ENCODE assay signal across 14 cellular contexts in genomic region chr4:102321260-102321991, GRCh38. TPM values are rescaled to one million over a fixed set of nuclear protein-coding genes. Genes with fewer than 3 reads are reported as not detected.
DNase-seq lines count a peak whose midpoint lies in the region; ATAC-seq, FAIRE-seq and TF ChIP-seq lines count a peak whose summit lies in the region.
"Had no signal": no experiment of that assay in that cellular context is flagged by ENCODE, and none has a peak within 500 bp of the region (broad histone marks: within the 10 kb centered on the region; RNA-seq: fewer than 3 reads in every experiment).

No MANE protein-coding gene starts in this region.

- no peak overlapping the region for H3K23ac ChIP-seq in H1 (ENCODE audit: insufficient read length)

- H3K4me2 ChIP-seq in H1 (ENCODE audit: insufficient read depth in 1 of 2, low read depth in 2 of 2, low read length in 2 of 2), result peak overlapping the region; percentile 6 to 17; a peak in 2 of 4 replicates

- TF ChIP-seq POLR2A in GM18505 (IDR thresholded peaks at IDR 0.05; ENCODE audit: borderline replicate concordance, extremely low read depth, insufficient read depth, insufficient read length) (no peak), H1 (IDR thresholded peaks at IDR 0.05; ENCODE audit: control extremely low read depth in 1 of 2, low read depth in 2 of 2, low read length in 2 of 2) (no peak), heart left ventricle (IDR thresholded peaks at IDR 0.05) (no peak)

- CTCF ChIA-PET in H1 (lab: Charles Lee; ENCODE audit: partially characterized antibody), result interaction anchor here (0.9 to 2.2 kb wide), 10 partner anchors 11 to 761 kb away, joined by 3 to 12 read pairs (median 6); partner anchors contain the start of gene SLC39A8

- H3K9me3 ChIP-seq in H1 (ENCODE audit: insufficient read depth in 2 of 2, low read depth in 1 of 2, low read length in 1 of 2), result no peaks in the 10 kb centered on the region
- H3K9me3 ChIP-seq in heart left ventricle, result no peaks in the 10 kb centered on the region
- H3K9me3 ChIP-seq: prostate gland had no signal

- H3K36me3 ChIP-seq in H1 (ENCODE audit: control insufficient read depth in 2 of 4, insufficient read depth in 4 of 4, low read length in 3 of 4) (no peaks in the 10 kb centered on the region), heart left ventricle (no peaks in the 10 kb centered on the region)
- H3K36me3 ChIP-seq: prostate gland had no signal

- H3K23me2 ChIP-seq in H1 (ENCODE audit: low read depth, low read length), result no peaks in the 10 kb centered on the region; the same call in 1 of the 2 replicates

- H3K4me3 ChIP-seq in H1 (ENCODE audit: extremely low read depth in 1 of 4, insufficient read depth in 2 of 4, low read depth in 3 of 4, low read length in 4 of 4), result no peak overlapping the region
- H3K4me3 ChIP-seq in heart left ventricle, result no peak overlapping the region
- H3K4me3 ChIP-seq: prostate gland had no signal

- no peak overlapping the region for H3K56ac ChIP-seq in H1 (replicated peaks; ENCODE audit: insufficient read length, low read depth, low read length)

- H3K14ac ChIP-seq in H1 (ENCODE audit: insufficient read length), result no peak overlapping the region

- no peak overlapping the region for H2AFZ ChIP-seq in H1 (ENCODE audit: low read length)

- H4K20me1 ChIP-seq in H1 (replicated peaks in 1 of 2; ENCODE audit: control insufficient read depth in 1 of 2, insufficient read depth in 2 of 2, low read length in 2 of 2), result no peaks in the 10 kb centered on the region

- H2BK20ac ChIP-seq in H1 (ENCODE audit: low read length), result peak overlapping the region; percentile 72; the same call in 1 of the 2 replicates

- peak overlapping the region; percentile 42 for H2BK12ac ChIP-seq in H1 (ENCODE audit: low read depth, low read length)

- no peak for TF ChIP-seq EP300 in H1 (IDR thresholded peaks at IDR 0.05; ENCODE audit: borderline replicate concordance in 1 of 2, low read depth in 2 of 2, low read length in 2 of 2)

- WGBS in H1 (ENCODE audit: extremely low coverage in 1 of 2, insufficient coverage in 1 of 2, insufficient read length in 1 of 2, insufficient replicate concordance in 2 of 2, low coverage in 1 of 2, low lambda C conversion rate in 2 of 2, missing lambda C conversion rate in 1 of 2), 2 experiments, result 77% methylated on average over 11 of the region's 11 CpGs; no CpG with 5 or more reads in 1 of the 2 experiments
- WGBS in heart left ventricle, 4 donors, result 84 to 87% (median 86%) methylated on average over 11 of the region's 11 CpGs

- no peak for DNase-seq in H1 (ENCODE audit: low read depth in 1 of 2, low spot score in 2 of 2)
- no peak for DNase-seq in stimulated activated naive CD4-positive, alpha-beta T cell (lab: John Stamatoyannopoulos, UW)
- DNase-seq in COLO668 (lab: John Stamatoyannopoulos, UW; ENCODE audit: unreplicated experiment), result no peak
- no peak for DNase-seq in hepatic stellate cell (ENCODE audit: low spot score)
- no peak for DNase-seq in heart left ventricle
- DNase-seq: activated naive CD4-positive, alpha-beta T cell treated with anti-CD3 and anti-CD28 coated beads for 36 hours; DMS79 treated with DMSO at 0.1 percent for 48 hours; NCI-H345; T-helper 2 cell had no signal

- H4K8ac ChIP-seq in H1 (ENCODE audit: extremely low read depth, insufficient read depth, low read length), result no peak overlapping the region

- no peak overlapping the region for H3K4ac ChIP-seq in H1 (replicated peaks; ENCODE audit: insufficient read length, low read depth, low read length)

- no peak overlapping the region for H3K9ac ChIP-seq in H1 (replicated peaks in 1 of 4; ENCODE audit: extremely low read depth in 1 of 4, low read depth in 3 of 4, low read length in 3 of 4)

- H3K79me1 ChIP-seq in H1 (ENCODE audit: low read depth, low read length), result 0 out of 2 replicates have a peak, but pooled peaks cover 3% of the 10 kb centered on the region

- no peak overlapping the region; the same call in 1 of the 2 replicates for H2BK5ac ChIP-seq in H1 (ENCODE audit: low read depth, low read length)

- H3K27me3 ChIP-seq in H1 (replicated peaks in 1 of 4; ENCODE audit: control insufficient read depth in 3 of 4, extremely low read depth in 1 of 4, insufficient read depth in 3 of 4, low read length in 3 of 4) (no peaks in the 10 kb centered on the region), heart left ventricle (no peaks in the 10 kb centered on the region)

- H3K79me2 ChIP-seq in H1 (ENCODE audit: control insufficient read depth in 1 of 2, insufficient read depth in 2 of 2, low read length in 2 of 2), result no peaks in the 10 kb centered on the region

- POLR2A ChIA-PET in H1 (lab: Charles Lee; ENCODE audit: partially characterized antibody), result interaction anchor here (1.6 kb wide), 2 partner anchors 12 to 19 kb away, joined by 3 to 5 read pairs; no protein-coding TSS in a partner anchor

- peaks cover 1 to 23% (median 19%) of the 10 kb centered on the region in 4 experiments; a peak in 6 of 7 replicates for H3K4me1 ChIP-seq in H1 (replicated peaks in 1 of 4; ENCODE audit: control insufficient read depth in 3 of 4, insufficient read depth in 4 of 4, low read length in 3 of 4)
- H3K4me1 ChIP-seq in heart left ventricle, result peaks cover 0 to 6% (median 0%) of the 10 kb centered on the region in 12 donors
- H3K4me1 ChIP-seq: prostate gland had no signal

- TF ChIP-seq RAD21 in H1 (IDR thresholded peaks at IDR 0.05 in 1 of 2, conservative IDR thresholded peaks at IDR 0.05 in 1 of 2; ENCODE audit: low read depth in 2 of 2, low read length in 2 of 2), result no peak

- peak; percentile 48 for FAIRE-seq in H1 (lab: Jason Lieb, UNC)
- FAIRE-seq: keratinocyte had no signal

- H3K27ac ChIP-seq in H1 (ENCODE audit: low read depth, low read length), result no peak overlapping the region
- H3K27ac ChIP-seq in heart left ventricle, result no peak overlapping the region
- H3K27ac ChIP-seq: prostate gland had no signal

- no peak overlapping the region for H3K18ac ChIP-seq in H1 (ENCODE audit: extremely low read depth, low read length)

- intact Hi-C loops in heart left ventricle (cut with DNase I), result no loop called here

- H2BK120ac ChIP-seq in H1 (replicated peaks; ENCODE audit: low read depth, low read length), result peak overlapping the region; percentile 24

- ATAC-seq in GM18505 (IDR thresholded peaks at IDR 0.05; ENCODE audit: unreplicated experiment) (peak; percentile 90), GM21423 (IDR thresholded peaks at IDR 0.05; ENCODE audit: unreplicated experiment) (peak; percentile 97), HG03097 (IDR thresholded peaks at IDR 0.05; ENCODE audit: low FRiP score, unreplicated experiment) (peak; percentile 94), heart left ventricle (no peak)

- no peak overlapping the region for H4K91ac ChIP-seq in H1 (replicated peaks; ENCODE audit: insufficient read length, low read length)

- H2AK5ac ChIP-seq in H1 (ENCODE audit: low read depth, low read length), result peak overlapping the region; percentile 8; the same call in 1 of the 2 replicates

- no peak for TF ChIP-seq CTCF in H1 (IDR thresholded peaks at IDR 0.05; ENCODE audit: control extremely low read depth in 1 of 3, insufficient read depth in 1 of 3, low read depth in 1 of 3, low read length in 3 of 3)
- no peak for TF ChIP-seq CTCF in heart left ventricle (IDR thresholded peaks at IDR 0.05)

- H2BK15ac ChIP-seq in H1 (ENCODE audit: low read length), result no peak overlapping the region

- no peak overlapping the region for H4K5ac ChIP-seq in H1 (ENCODE audit: insufficient read length, low read depth, low read length)

TF ChIP-seq in H1, 55 proteins besides CTCF, POLR2A, EP300 and RAD21:
- TF ChIP-seq NRF1 (IDR thresholded peaks at IDR 0.05; ENCODE audit: low read depth, low read length) (no peak), POLR2AphosphoS5 (IDR thresholded peaks at IDR 0.05; ENCODE audit: low read depth, low read length) (no peak), BRCA1 (IDR thresholded peaks at IDR 0.05; ENCODE audit: low read depth, low read length) (no peak), KDM5A (IDR thresholded peaks at IDR 0.05; ENCODE audit: low read length) (no peak), CREB1 (IDR thresholded peaks at IDR 0.05) (no peak), HDAC6 (IDR thresholded peaks at IDR 0.05; ENCODE audit: low read depth, low read length) (no peak), TAF7 (optimal IDR thresholded peaks at IDR 0.05; ENCODE audit: borderline replicate concordance, low read depth, low read length) (no peak), SUZ12 (IDR thresholded peaks at IDR 0.05; ENCODE audit: low read length) (no peak), SP2 (IDR thresholded peaks at IDR 0.05; ENCODE audit: low read length) (no peak), PHF8 (conservative IDR thresholded peaks at IDR 0.05; ENCODE audit: low read depth, low read length) (no peak), CHD2 (IDR thresholded peaks at IDR 0.05; ENCODE audit: low read length) (no peak), EGR1 (IDR thresholded peaks at IDR 0.05; ENCODE audit: borderline replicate concordance, low read depth, low read length) (no peak), TEAD4 (IDR thresholded peaks at IDR 0.05; ENCODE audit: low read depth, low read length) (no peak), CHD1 (IDR thresholded peaks at IDR 0.05; ENCODE audit: low read depth, low read length) (no peak), BCL11A (IDR thresholded peaks at IDR 0.05; ENCODE audit: low read depth in 2 of 2, low read length in 2 of 2) (no peak), SP1 (IDR thresholded peaks at IDR 0.05; ENCODE audit: low read depth, low read length) (no peak)
- TF ChIP-seq, protein P1, sequence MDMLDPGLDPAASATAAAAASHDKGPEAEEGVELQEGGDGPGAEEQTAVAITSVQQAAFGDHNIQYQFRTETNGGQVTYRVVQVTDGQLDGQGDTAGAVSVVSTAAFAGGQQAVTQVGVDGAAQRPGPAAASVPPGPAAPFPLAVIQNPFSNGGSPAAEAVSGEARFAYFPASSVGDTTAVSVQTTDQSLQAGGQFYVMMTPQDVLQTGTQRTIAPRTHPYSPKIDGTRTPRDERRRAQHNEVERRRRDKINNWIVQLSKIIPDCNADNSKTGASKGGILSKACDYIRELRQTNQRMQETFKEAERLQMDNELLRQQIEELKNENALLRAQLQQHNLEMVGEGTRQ (IDR thresholded peaks at IDR 0.05; ENCODE audit: low read length), result no peak
TF ChIP-seq in H1: peak in this region for 0.

RNA-seq across cellular contexts. Expression of gene SLC39A8, which starts 23.9 kb away (rescaled TPM):
- 38.7 and 39.9 TPM in 2 replicates for total RNA-seq in H1 (2021; fragmentation: NEBNext Ultra II Directional; extraction: Animal tissue kit (Norgen Biotek cat#: 25700))
- 6.4 TPM in 2 replicates for polyA plus RNA-seq in H1 (2011; rRNA removed)
- polyA plus RNA-seq in H1 (2011; cell fraction: cytosol; rRNA removed), result 9.7 TPM
- 7.8 TPM for polyA plus RNA-seq in H1 (2011; cell fraction: nucleus; rRNA removed)
- polyA plus RNA-seq in H1 (2012, experiment 1 of 2), result 9.8 to 15.6 TPM (median 12.4 TPM) in 4 replicates
- 1.9 TPM for polyA plus RNA-seq in H1 (2012, experiment 2 of 2)
- 59.4 TPM for polyA plus RNA-seq in H1 (2013, experiment 1 of 2)
- 71.7 TPM for polyA plus RNA-seq in H1 (2013, experiment 2 of 2)
- polyA minus RNA-seq in H1 (2011; rRNA and poly(A)+ RNA removed), result 14.8 and 19.8 TPM in 2 replicates
- polyA minus RNA-seq in H1 (2011; cell fraction: cytosol; rRNA and poly(A)+ RNA removed), result 9.8 TPM
- polyA minus RNA-seq in H1 (2011; cell fraction: nucleus; rRNA and poly(A)+ RNA removed), result 18.2 TPM
- 10 to 100 TPM in 2 of 9 donors, 1 to 10 TPM in 7; 1.9 to 51.3 (median 3.0) TPM for total RNA-seq in heart left ventricle
- polyA plus RNA-seq in heart left ventricle, result 1 to 10 TPM; 1.6 to 2.6 TPM

Comparison
In these comparisons a context has a peak if more than half of its experiments do, and no peak if none do; other contexts are left out.
1. ATAC-seq: peak in GM18505 (single experiment), GM21423 (single experiment) and HG03097 (single experiment); none in heart left ventricle (0 of 4).